Comparison of ENCODE assay signal across 8 cellular contexts in genomic region chr5:41924872-41925554, GRCh38. TPM values are rescaled to one million over a fixed set of nuclear protein-coding genes. Genes with fewer than 3 reads are reported as not detected.
DNase-seq lines count a peak whose midpoint lies in the region; ATAC-seq and TF ChIP-seq lines count a peak whose summit lies in the region.

FBXO4 (plus strand) TSS chr5:41925281; CDS start chr5:41925310, 29 bp downstream.

- H3K4me3 ChIP-seq in AG04450 (ENCODE audit: low read depth, low read length) (peak within 1 kb of the TSS; percentile 68), WI38 (ENCODE audit: low read depth, low read length) (peak within 1 kb of the TSS; percentile 75), mammary epithelial cell (replicated peaks in 1 of 3; ENCODE audit: insufficient read depth in 1 of 3, low read depth in 2 of 3, low read length in 3 of 3) (peak within 1 kb of the TSS; percentile 60 to 72 (median 68))

- H3K9ac ChIP-seq in mammary epithelial cell (ENCODE audit: insufficient read depth, low read length): peak within 1 kb of the TSS; percentile 88

- TF ChIP-seq CTCF in AG04450 (IDR thresholded peaks at IDR 0.05; ENCODE audit: low read depth, low read length): peak; percentile 66
- peak; percentile 55 for TF ChIP-seq CTCF in WI38 (IDR thresholded peaks at IDR 0.05; ENCODE audit: low read depth, low read length)
- peak in 1 of 2 donors; percentile 54 for TF ChIP-seq CTCF in mammary epithelial cell (conservative IDR thresholded peaks at IDR 0.05 in 1 of 2, IDR thresholded peaks at IDR 0.05 in 1 of 2; ENCODE audit: extremely low read depth in 1 of 2, insufficient read depth in 1 of 2, low read depth in 1 of 2, low read length in 2 of 2)

- BruUV-seq in mammary epithelial cell (replicated peaks; lab: Mats Ljungman, UMichigan): no TSS peak

- peaks cover 2% of the 10 kb centered on the region for H3K36me3 ChIP-seq in mammary epithelial cell (ENCODE audit: insufficient read depth, low read length)

- H3K27ac ChIP-seq in AG04450 (ENCODE audit: low read depth, low read length) (peak within 1 kb of the TSS; percentile 62), mammary epithelial cell (ENCODE audit: insufficient read depth, low read depth, low read length) (peak within 1 kb of the TSS; percentile 92)

- ATAC-seq in GM18870 (IDR thresholded peaks at IDR 0.05; ENCODE audit: unreplicated experiment) (peak; percentile 91), HG03108 (IDR thresholded peaks at IDR 0.05; ENCODE audit: unreplicated experiment) (peak; percentile 97)

- peak within 1 kb of the TSS; percentile 78 for H3K4me2 ChIP-seq in mammary epithelial cell (ENCODE audit: insufficient read depth, low read depth, low read length)

- peak; percentile 44 for DNase-seq in AG04450 (ENCODE audit: low read depth, low spot score)
- DNase-seq in NCI-H2227 (lab: John Stamatoyannopoulos, UW; ENCODE audit: unreplicated experiment): peak; percentile 92
- peak; percentile 68 for DNase-seq in mammary epithelial cell
- peak; percentile 79 for DNase-seq in inferior parietal cortex (ENCODE audit: extremely low spot score)
- DNase-seq in stimulated activated CD4-positive, alpha-beta T cell treated with anti-CD3 and anti-CD28 coated beads, Interleukin-12 subunit alpha, Interleukin-12 subunit beta, amount 100 ng/mL, for 4 hours: peak; percentile 84

- H4K20me1 ChIP-seq in mammary epithelial cell (ENCODE audit: insufficient read depth, low read length): no peaks in the 10 kb centered on the region

- peak within 1 kb of the TSS; percentile 91 for H2AFZ ChIP-seq in mammary epithelial cell (ENCODE audit: low read depth, low read length)

- peaks cover 21% of the 10 kb centered on the region for H3K4me1 ChIP-seq in mammary epithelial cell (ENCODE audit: insufficient read depth, low read length)

- dilution Hi-C loops in mammary epithelial cell (cut with HindIII; ENCODE audit: low sequenced_read_pairs): no loop called here

- in situ Hi-C loops in mammary epithelial cell (cut with MboI; ENCODE audit: low sequenced_read_pairs in 2 of 2): no loop called here

- H3K27me3 ChIP-seq in AG04450 (ENCODE audit: control insufficient read depth, insufficient read depth, low read length) (no peaks in the 10 kb centered on the region), mammary epithelial cell (ENCODE audit: insufficient read depth, low read length) (no peaks in the 10 kb centered on the region)

- H3K9me3 ChIP-seq in AG04450 (ENCODE audit: control insufficient read depth, insufficient read depth, low read length) (no peaks in the 10 kb centered on the region), mammary epithelial cell (replicated peaks; ENCODE audit: insufficient read depth, low read length) (no peaks in the 10 kb centered on the region)

- CTCF ChIA-PET in AG04450 (lab: Charles Lee): interaction anchor here (0.5 to 1.1 kb wide), 12 partner anchors 11 to 132 kb away, joined by 3 to 4 read pairs (median 3); partner anchors contain the start of gene RIMOC1
- CTCF ChIA-PET in mammary epithelial cell (lab: Charles Lee; ENCODE audit: low non-redundant PET): no interaction called here

- POLR2A ChIA-PET in AG04450 (lab: Yijun Ruan, JAX): interaction anchor here (0.7 to 1.8 kb wide), 2 partner anchors 21 to 675 kb away, joined by 4 to 15 read pairs; partner anchors contain the start of gene RIMOC1

- intact Hi-C loops in mammary epithelial cell (cut with micrococcal nuclease): loop anchor here (2.0 kb wide), 3 partner anchors 20 to 68 kb away; partner anchors contain the start of gene RIMOC1

- no peaks in the 10 kb centered on the region for H3K79me2 ChIP-seq in mammary epithelial cell (ENCODE audit: insufficient read depth, low read length)

- 9% methylated on average over 10 of the region's 60 CpGs for WGBS in mammary epithelial cell (ENCODE audit: low coverage, missing lambda C conversion rate)

RNA-seq across cellular contexts. Expression of gene FBXO4, which starts in this region (rescaled TPM):
- polyA plus RNA-seq in AG04450 (2011; rRNA removed) (6.6 and 10.9 TPM in 2 replicates), mammary epithelial cell (6.1 TPM)
- polyA minus RNA-seq in AG04450 (2011; rRNA and poly(A)+ RNA removed): 3.1 and 4.4 TPM in 2 replicates
- 1 to 10 TPM; 8.0 to 8.8 TPM for total RNA-seq in mammary epithelial cell
- polyA minus RNA-seq in mammary epithelial cell: not detected

Comparison
In these comparisons a context has a peak if more than half of its experiments do, and no peak if none do; other contexts are left out.
1. Peak in every context shown above with its lines: DNase-seq, ATAC-seq, H3K4me3 ChIP-seq and H3K27ac ChIP-seq.